ENCODE assay signal across 31 cellular contexts in genomic region chr13:106011600-106011999, GRCh38.
DNase-seq lines count a peak whose midpoint lies in the region; ATAC-seq, FAIRE-seq and TF ChIP-seq lines count a peak whose summit lies in the region.
"Had no signal": no experiment of that assay in that cellular context is flagged by ENCODE, and none has a peak within 500 bp of the region (broad histone marks: within the 10 kb centered on the region; RNA-seq: fewer than 3 reads in every experiment).

No MANE protein-coding gene starts in this region.

- no peak overlapping the region for H3K4ac ChIP-seq in IMR-90 (ENCODE audit: low read depth, low read length)

- no peak overlapping the region for H2BK15ac ChIP-seq in IMR-90 (ENCODE audit: low read depth, low read length)

- no peaks in the 10 kb centered on the region for H3K79me1 ChIP-seq in IMR-90 (ENCODE audit: low read depth in 1 of 2, low read length in 2 of 2)

- H3K36me3 ChIP-seq in HepG2 (replicated peaks in 1 of 2; ENCODE audit: control insufficient read depth in 1 of 2, insufficient read depth in 2 of 2, low read length in 2 of 2) (no peaks in the 10 kb centered on the region), right lobe of liver (no peaks in the 10 kb centered on the region), IMR-90 (ENCODE audit: control insufficient read depth, insufficient read depth, low read length) (no peaks in the 10 kb centered on the region), uterus (no peaks in the 10 kb centered on the region)
- H3K36me3 ChIP-seq: BE2C; BLaER1; BLaER1 treated with 17β-estradiol and CSF1 and Interleukin-3, amounts not matched to agents 10 nM and 100 nM had no signal

- CTCF ChIA-PET in HepG2 (lab: Yijun Ruan, JAX; ENCODE audit: low intra/inter-chr PET ratio, low total read pairs) (no interaction called here), A549 (lab: Yijun Ruan, JAX) (no interaction called here), IMR-90 (lab: Yijun Ruan, JAX) (no interaction called here)

- no peak overlapping the region for H3K4me3 ChIP-seq in HepG2 (replicated peaks in 1 of 3; ENCODE audit: insufficient read depth in 1 of 3, low read depth in 2 of 3, low read length in 3 of 3)
- no peak overlapping the region for H3K4me3 ChIP-seq in right lobe of liver
- no peak overlapping the region for H3K4me3 ChIP-seq in A549
- no peak overlapping the region for H3K4me3 ChIP-seq in IMR-90 (ENCODE audit: insufficient read depth, low read depth, low read length)
- H3K4me3 ChIP-seq in uterus: no peak overlapping the region
- H3K4me3 ChIP-seq: BLaER1; BLaER1 treated with 17β-estradiol and CSF1 and Interleukin-3, amounts not matched to agents 10 nM and 100 nM had no signal

- H3K4me2 ChIP-seq in HepG2 (ENCODE audit: low read depth, low read length): no peak overlapping the region
- no peak overlapping the region for H3K4me2 ChIP-seq in A549
- H3K4me2 ChIP-seq in IMR-90 (ENCODE audit: low read depth, low read length): no peak overlapping the region
- H3K4me2 ChIP-seq: BLaER1; BLaER1 treated with 17β-estradiol and CSF1 and Interleukin-3, amounts not matched to agents 10 nM and 100 nM had no signal

- no peak overlapping the region for H3K27ac ChIP-seq in HepG2 (ENCODE audit: extremely low read length, insufficient read depth, low read length)
- H3K27ac ChIP-seq in right lobe of liver: no peak overlapping the region
- H3K27ac ChIP-seq in A549: no peak overlapping the region
- H3K27ac ChIP-seq in IMR-90 (ENCODE audit: insufficient read depth, low read length): no peak overlapping the region
- no peak overlapping the region for H3K27ac ChIP-seq in uterus
- H3K27ac ChIP-seq: 22Rv1; BLaER1; BLaER1 treated with 17β-estradiol and CSF1 and Interleukin-3, amounts not matched to agents 10 nM and 100 nM; C4-2B had no signal

- H3K56ac ChIP-seq in IMR-90 (ENCODE audit: extremely low read depth, insufficient read depth, low read length): no peak overlapping the region

- no peak overlapping the region for H2AK5ac ChIP-seq in IMR-90 (ENCODE audit: low read depth, low read length)

- no peak overlapping the region for H4K91ac ChIP-seq in IMR-90 (ENCODE audit: insufficient read depth, low read depth, low read length)

- H2AFZ ChIP-seq in HepG2 (ENCODE audit: low read length): no peak overlapping the region
- no peak overlapping the region for H2AFZ ChIP-seq in IMR-90 (replicated peaks; ENCODE audit: low read length, poor library complexity)

- H3K18ac ChIP-seq in IMR-90 (ENCODE audit: low read depth, low read length): no peak overlapping the region

- no peak overlapping the region for H2BK120ac ChIP-seq in IMR-90 (ENCODE audit: low read depth, low read length)

- DNase-seq in HepG2 (ENCODE audit: low spot score) (no peak), right lobe of liver (no peak), A549 (ENCODE audit: low read depth in 1 of 2, low spot score in 1 of 2) (no peak), IMR-90 (no peak), uterus (no peak), medulla oblongata (ENCODE audit: extremely low spot score) (no peak)
- DNase-seq: 8988T; AML-193; BE2C; C1 segment of cervical spinal cord; Caco-2; Calu3; CD4-positive, alpha-beta memory T cell; CD4-positive, alpha-beta T cell; CD4-positive, CD25-positive, alpha-beta regulatory T cell; CD8-positive, alpha-beta memory T cell; CD8-positive, alpha-beta T cell; COR-L47; DMS 273 treated with DMSO at 0.1 percent for 48 hours; DMS153; DMS53; DMS79; DMS79 treated with DMSO at 0.1 percent for 48 hours; DND-41; EL had no signal

- H4K5ac ChIP-seq in IMR-90 (ENCODE audit: low read depth, low read length): no peak overlapping the region

- TF ChIP-seq EP300 in HepG2 (IDR thresholded peaks at IDR 0.05; ENCODE audit: low read depth in 2 of 2, low read length in 2 of 2) (no peak), HepG2 (CRISPR knock-in tag; IDR thresholded peaks at IDR 0.05; ENCODE audit: borderline replicate concordance) (no peak), A549 (IDR thresholded peaks at IDR 0.05) (no peak)

- H3K23ac ChIP-seq in IMR-90 (ENCODE audit: low read depth, low read length): no peak overlapping the region

- no peaks in the 10 kb centered on the region for H4K20me1 ChIP-seq in HepG2 (ENCODE audit: insufficient read depth, low read length)
- H4K20me1 ChIP-seq in IMR-90 (ENCODE audit: insufficient read depth, low read length): no peaks in the 10 kb centered on the region
- H4K20me1 ChIP-seq: BLaER1; BLaER1 treated with 17β-estradiol and CSF1 and Interleukin-3, amounts not matched to agents 10 nM and 100 nM had no signal

- BruUV-seq in HepG2 (replicated peaks; lab: Mats Ljungman, UMichigan) (no TSS peak), IMR-90 (replicated peaks; lab: Mats Ljungman, UMichigan) (no TSS peak)

- FAIRE-seq in HepG2 (lab: Jason Lieb, UNC) (no peak), A549 (lab: Jason Lieb, UNC) (no peak)
- FAIRE-seq: A204.1, D721Med had no signal

- H3K27me3 ChIP-seq in HepG2 (ENCODE audit: control insufficient read depth in 1 of 2, insufficient read depth in 2 of 2, low read length in 2 of 2): no peaks in the 10 kb centered on the region
- no peaks in the 10 kb centered on the region for H3K27me3 ChIP-seq in right lobe of liver
- H3K27me3 ChIP-seq in IMR-90 (ENCODE audit: control insufficient read depth, insufficient read depth, low read length): no peaks in the 10 kb centered on the region; the same call in 1 of the 2 replicates
- H3K27me3 ChIP-seq in uterus: no peaks in the 10 kb centered on the region
- H3K27me3 ChIP-seq: BE2C; BLaER1; BLaER1 treated with 17β-estradiol and CSF1 and Interleukin-3, amounts not matched to agents 10 nM and 100 nM had no signal

- WGBS in HepG2 (ENCODE audit: low lambda C conversion rate): 0% methylated on average over 2 of the region's 2 CpGs
- 31% methylated on average over 2 of the region's 2 CpGs for WGBS in right lobe of liver (ENCODE audit: insufficient coverage, low coverage, low lambda C conversion rate, missing lambda C conversion rate)
- 45% methylated on average over 2 of the region's 2 CpGs for WGBS in A549 (ENCODE audit: missing lambda C conversion rate)
- WGBS in IMR-90 (ENCODE audit: extremely low coverage in 2 of 2, insufficient read length in 1 of 2), 2 experiments: no CpG with 5 or more reads among the region's 2 CpGs

- H4K8ac ChIP-seq in IMR-90 (ENCODE audit: low read depth in 2 of 2, low read length in 2 of 2): no peak overlapping the region

- TF ChIP-seq RAD21 in HepG2 (CRISPR knock-in tag; IDR thresholded peaks at IDR 0.05) (no peak), A549 (conservative IDR thresholded peaks at IDR 0.05 in 1 of 2, IDR thresholded peaks at IDR 0.05 in 1 of 2) (no peak), IMR-90 (IDR thresholded peaks at IDR 0.05; ENCODE audit: low read length) (no peak)

- H3K9ac ChIP-seq in HepG2 (ENCODE audit: insufficient read depth, low read depth, low read length) (no peak overlapping the region), IMR-90 (ENCODE audit: low read depth, low read length) (no peak overlapping the region)
- H3K9ac ChIP-seq: BLaER1; BLaER1 treated with 17β-estradiol and CSF1 and Interleukin-3, amounts not matched to agents 10 nM and 100 nM had no signal

- H2BK5ac ChIP-seq in IMR-90 (ENCODE audit: low read depth, low read length, poor library complexity, severe bottlenecking): no peak overlapping the region

- H2BK20ac ChIP-seq in IMR-90 (ENCODE audit: low read depth, low read length): no peak overlapping the region

- H3K4me1 ChIP-seq in HepG2 (ENCODE audit: insufficient read depth, low read length): no peaks in the 10 kb centered on the region
- H3K4me1 ChIP-seq in right lobe of liver: no peaks in the 10 kb centered on the region
- H3K4me1 ChIP-seq in A549: peaks cover 6% of the 10 kb centered on the region; the same call in 1 of the 3 replicates
- H3K4me1 ChIP-seq in IMR-90 (ENCODE audit: control insufficient read depth, insufficient read depth, low read length): no peaks in the 10 kb centered on the region
- H3K4me1 ChIP-seq in uterus: no peaks in the 10 kb centered on the region
- H3K4me1 ChIP-seq: BE2C; BLaER1; BLaER1 treated with 17β-estradiol and CSF1 and Interleukin-3, amounts not matched to agents 10 nM and 100 nM; Caco-2 had no signal

- no peak for TF ChIP-seq POLR2A in HepG2 (IDR thresholded peaks at IDR 0.05; ENCODE audit: insufficient read depth in 1 of 2, low read depth in 2 of 2, low read length in 2 of 2)
- no peak for TF ChIP-seq POLR2A in right lobe of liver (IDR thresholded peaks at IDR 0.05)
- TF ChIP-seq POLR2A in A549 (IDR thresholded peaks at IDR 0.05; ENCODE audit: low read length): no peak
- TF ChIP-seq POLR2A in IMR-90 (IDR thresholded peaks at IDR 0.05; ENCODE audit: low read depth, low read length): no peak
- TF ChIP-seq POLR2A in uterus (IDR thresholded peaks at IDR 0.05): no peak

- H3K14ac ChIP-seq in IMR-90 (replicated peaks; ENCODE audit: low read depth, low read length): no peak overlapping the region

- dilution Hi-C loops in IMR-90 (cut with HindIII; ENCODE audit: low sequenced_read_pairs, unreplicated experiment): no loop called here

- peaks cover 5% of the 10 kb centered on the region; the same call in 1 of the 2 replicates for H3K9me3 ChIP-seq in HepG2 (ENCODE audit: low read length)
- H3K9me3 ChIP-seq in right lobe of liver: no peaks in the 10 kb centered on the region
- no peaks in the 10 kb centered on the region for H3K9me3 ChIP-seq in A549
- H3K9me3 ChIP-seq in IMR-90 (ENCODE audit: control insufficient read depth, insufficient read depth, low read length): no peaks in the 10 kb centered on the region
- no peaks in the 10 kb centered on the region for H3K9me3 ChIP-seq in uterus
- H3K9me3 ChIP-seq: BE2C; BLaER1; BLaER1 treated with 17β-estradiol and CSF1 and Interleukin-3, amounts not matched to agents 10 nM and 100 nM; Caco-2 had no signal

- TF ChIP-seq CTCF in HepG2 (CRISPR knock-in tag; IDR thresholded peaks at IDR 0.05) (no peak), right lobe of liver (IDR thresholded peaks at IDR 0.05) (no peak), A549 (IDR thresholded peaks at IDR 0.05) (no peak), IMR-90 (conservative IDR thresholded peaks at IDR 0.05; ENCODE audit: low read depth, low read length) (no peak), uterus (IDR thresholded peaks at IDR 0.05) (no peak)

- ATAC-seq in HepG2 (no peak), right lobe of liver (no peak), A549 (no peak), IMR-90 (ENCODE audit: low read depth) (no peak)
- ATAC-seq: CD8-positive, alpha-beta T cell had no signal

- in situ Hi-C loops in HepG2 (cut with HindIII; ENCODE audit: extremely low pct_ligation_motif_present, low pct_unique_long_range_greater_than_20kb): no loop called here
- in situ Hi-C loops in IMR-90 (cut with MboI; ENCODE audit: low sequenced_read_pairs): no loop called here

- POLR2A ChIA-PET in HepG2 (lab: Yijun Ruan, JAX): no interaction called here
- POLR2A ChIA-PET in A549 (lab: Yijun Ruan, JAX): no interaction called here
- POLR2A ChIA-PET in IMR-90 (lab: Charles Lee; ENCODE audit: unreplicated experiment): no interaction called here

- no peaks in the 10 kb centered on the region for H3K9me1 ChIP-seq in IMR-90 (ENCODE audit: insufficient read depth, low read length)

- intact Hi-C loops in HepG2 (cut with micrococcal nuclease; ENCODE audit: unreplicated experiment): no loop called here
- intact Hi-C loops in right lobe of liver (cut with DNase I): no loop called here
- intact Hi-C loops in IMR-90 (cut with micrococcal nuclease): no loop called here
- intact Hi-C loops in uterus (cut with DNase I; ENCODE audit: low total_unique reads): no loop called here

- no peak overlapping the region for H2AK9ac ChIP-seq in IMR-90 (replicated peaks; ENCODE audit: low read depth, low read length, poor library complexity)

- no peaks in the 10 kb centered on the region for H3K79me2 ChIP-seq in HepG2 (ENCODE audit: insufficient read depth, low read length)

Comparison
In these comparisons a context has a peak if more than half of its experiments do, and no peak if none do; other contexts are left out.
1. Of the 38 proteins assayed by ChIP-seq in both HepG2 and A549: peak only in HepG2: none; only in A549: none; in both: MAFK; in neither: 37.